Comparison of ENCODE assay signal across 1 cellular context in the genomic region with DNA sequence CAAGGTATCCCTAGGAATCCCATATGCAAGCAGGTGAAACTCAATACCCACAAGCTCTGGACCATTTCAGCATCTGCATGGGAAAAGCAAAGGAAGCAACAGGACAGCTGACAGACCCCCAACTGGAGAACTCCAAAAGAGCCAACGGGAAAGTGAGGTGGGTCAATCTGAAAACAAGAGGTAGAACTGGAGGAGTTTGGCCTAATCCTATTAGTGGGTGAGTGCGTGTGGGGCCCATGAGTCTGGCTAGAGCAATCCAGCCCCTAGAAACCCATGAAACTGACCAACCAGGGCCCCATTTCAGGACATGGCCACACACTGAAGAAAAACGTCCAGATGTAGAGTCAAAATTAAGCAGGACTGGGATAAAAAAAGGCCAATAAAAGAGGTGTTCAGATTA.
TF ChIP-seq lines count a peak whose summit lies in the region.

No MANE protein-coding gene starts in this region.

TF ChIP-seq in GM23338, 12 proteins besides CTCF, POLR2A, EP300 and RAD21 (continued from another document):
- TF ChIP-seq, protein P1, sequence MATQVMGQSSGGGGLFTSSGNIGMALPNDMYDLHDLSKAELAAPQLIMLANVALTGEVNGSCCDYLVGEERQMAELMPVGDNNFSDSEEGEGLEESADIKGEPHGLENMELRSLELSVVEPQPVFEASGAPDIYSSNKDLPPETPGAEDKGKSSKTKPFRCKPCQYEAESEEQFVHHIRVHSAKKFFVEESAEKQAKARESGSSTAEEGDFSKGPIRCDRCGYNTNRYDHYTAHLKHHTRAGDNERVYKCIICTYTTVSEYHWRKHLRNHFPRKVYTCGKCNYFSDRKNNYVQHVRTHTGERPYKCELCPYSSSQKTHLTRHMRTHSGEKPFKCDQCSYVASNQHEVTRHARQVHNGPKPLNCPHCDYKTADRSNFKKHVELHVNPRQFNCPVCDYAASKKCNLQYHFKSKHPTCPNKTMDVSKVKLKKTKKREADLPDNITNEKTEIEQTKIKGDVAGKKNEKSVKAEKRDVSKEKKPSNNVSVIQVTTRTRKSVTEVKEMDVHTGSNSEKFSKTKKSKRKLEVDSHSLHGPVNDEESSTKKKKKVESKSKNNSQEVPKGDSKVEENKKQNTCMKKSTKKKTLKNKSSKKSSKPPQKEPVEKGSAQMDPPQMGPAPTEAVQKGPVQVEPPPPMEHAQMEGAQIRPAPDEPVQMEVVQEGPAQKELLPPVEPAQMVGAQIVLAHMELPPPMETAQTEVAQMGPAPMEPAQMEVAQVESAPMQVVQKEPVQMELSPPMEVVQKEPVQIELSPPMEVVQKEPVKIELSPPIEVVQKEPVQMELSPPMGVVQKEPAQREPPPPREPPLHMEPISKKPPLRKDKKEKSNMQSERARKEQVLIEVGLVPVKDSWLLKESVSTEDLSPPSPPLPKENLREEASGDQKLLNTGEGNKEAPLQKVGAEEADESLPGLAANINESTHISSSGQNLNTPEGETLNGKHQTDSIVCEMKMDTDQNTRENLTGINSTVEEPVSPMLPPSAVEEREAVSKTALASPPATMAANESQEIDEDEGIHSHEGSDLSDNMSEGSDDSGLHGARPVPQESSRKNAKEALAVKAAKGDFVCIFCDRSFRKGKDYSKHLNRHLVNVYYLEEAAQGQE (IDR thresholded peaks at IDR 0.05; ENCODE audit: unreplicated experiment) = no peak
- TF ChIP-seq JUNB (IDR thresholded peaks at IDR 0.05; ENCODE audit: unreplicated experiment) (no peak), ZNF114 (CRISPR knock-in tag; IDR thresholded peaks at IDR 0.05) (no peak), EZH2phosphoT487 (IDR thresholded peaks at IDR 0.05; ENCODE audit: unreplicated experiment) (no peak), EZH2 (IDR thresholded peaks at IDR 0.05; ENCODE audit: low read depth, unreplicated experiment) (no peak), STAT1 (IDR thresholded peaks at IDR 0.05; ENCODE audit: unreplicated experiment) (no peak)
- TF ChIP-seq, protein P2, sequence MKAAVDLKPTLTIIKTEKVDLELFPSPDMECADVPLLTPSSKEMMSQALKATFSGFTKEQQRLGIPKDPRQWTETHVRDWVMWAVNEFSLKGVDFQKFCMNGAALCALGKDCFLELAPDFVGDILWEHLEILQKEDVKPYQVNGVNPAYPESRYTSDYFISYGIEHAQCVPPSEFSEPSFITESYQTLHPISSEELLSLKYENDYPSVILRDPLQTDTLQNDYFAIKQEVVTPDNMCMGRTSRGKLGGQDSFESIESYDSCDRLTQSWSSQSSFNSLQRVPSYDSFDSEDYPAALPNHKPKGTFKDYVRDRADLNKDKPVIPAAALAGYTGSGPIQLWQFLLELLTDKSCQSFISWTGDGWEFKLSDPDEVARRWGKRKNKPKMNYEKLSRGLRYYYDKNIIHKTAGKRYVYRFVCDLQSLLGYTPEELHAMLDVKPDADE (IDR thresholded peaks at IDR 0.05) = no peak
TF ChIP-seq in GM23338: peak in this region for 0.
